In the genomic region with DNA sequence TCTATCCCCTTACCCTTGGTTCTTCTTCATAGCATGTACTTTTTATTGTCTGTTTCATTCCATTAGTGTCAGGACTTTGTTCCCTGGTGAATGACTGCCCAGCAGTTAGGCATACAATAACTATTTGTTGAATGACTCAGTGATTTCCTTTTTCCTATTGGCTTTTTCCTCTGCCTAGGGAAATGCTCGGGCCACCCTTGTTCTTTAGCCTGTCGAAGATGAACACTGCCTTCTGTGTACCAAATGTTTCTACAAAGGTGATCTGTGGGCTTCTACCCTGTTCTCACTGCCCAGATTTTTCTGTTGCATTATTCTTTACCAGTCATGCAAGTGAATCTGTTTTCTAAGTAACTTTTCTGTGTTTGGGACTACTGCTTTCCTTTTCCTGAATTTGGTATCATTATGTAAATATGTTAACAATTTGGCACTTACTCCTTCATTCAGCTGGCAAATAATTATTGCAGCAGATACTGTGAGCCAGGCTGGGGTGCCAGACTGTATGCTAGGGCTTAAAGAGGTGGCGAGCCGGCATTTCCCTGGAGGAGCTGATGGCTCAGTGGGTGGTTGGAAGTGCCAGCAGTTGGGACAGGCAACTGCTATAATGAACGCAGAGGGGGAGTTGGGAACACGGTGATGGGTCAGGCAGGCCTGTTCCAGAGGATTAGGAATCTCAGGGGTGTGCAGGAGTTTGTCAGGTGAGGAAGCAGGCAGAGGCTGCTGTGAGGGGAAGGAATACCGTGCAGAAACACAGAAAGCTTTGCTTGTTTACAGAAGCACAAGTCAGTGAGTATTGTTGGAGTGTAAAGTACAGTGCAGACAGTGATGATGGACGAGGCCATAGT, we compare ENCODE assay signal across 9 cellular contexts. TPM values are rescaled to one million over a fixed set of nuclear protein-coding genes. Genes with fewer than 3 reads are reported as not detected.
DNase-seq lines count a peak whose midpoint lies in the region; ATAC-seq and TF ChIP-seq lines count a peak whose summit lies in the region.
"Had no signal": no experiment of that assay in that cellular context is flagged by ENCODE, and none has a peak within 500 bp of the region (broad histone marks: within the 10 kb centered on the region; RNA-seq: fewer than 3 reads in every experiment).

No MANE protein-coding gene starts in this region.

- no peak for ATAC-seq in HG03457 (IDR thresholded peaks at IDR 0.05; ENCODE audit: unreplicated experiment)

- DNase-seq in activated T-cell treated with anti-CD3 and anti-CD28 coated beads, Interleukin-2, amount 50 U/mL, for 24 hours, result no peak
- DNase-seq in activated T-cell treated with anti-CD3 and anti-CD28 coated beads for 4 hours (no peak), mammary epithelial cell (peak; percentile 31), kidney tubule cell (ENCODE audit: low spot score) (peak; percentile 76), transverse colon (peak; percentile 38), GM20000 (ENCODE audit: low spot score) (no peak)
- no peak for DNase-seq in effector CD8-positive, alpha-beta T cell (lab: John Stamatoyannopoulos, UW)

- H3K4me3 ChIP-seq in mammary epithelial cell (replicated peaks in 1 of 3; ENCODE audit: insufficient read depth in 1 of 3, low read depth in 2 of 3, low read length in 3 of 3) (no peak overlapping the region), transverse colon (peak overlapping the region in 1 of 4 donors; percentile 12)

- CTCF ChIA-PET in mammary epithelial cell (lab: Charles Lee; ENCODE audit: low non-redundant PET), result no interaction called here

- H3K4me1 Mint-ChIP-seq in activated T-cell treated with anti-CD3 and anti-CD28 coated beads, Interleukin-2, amount 50 U/mL, for 24 hours (ENCODE audit: low read depth), result peaks cover 53% of the 10 kb centered on the region

- no peak for TF ChIP-seq POLR2A in transverse colon (IDR thresholded peaks at IDR 0.05)

- no peak overlapping the region for H2AFZ ChIP-seq in mammary epithelial cell (ENCODE audit: low read depth, low read length)

- intact Hi-C loops in mammary epithelial cell (cut with micrococcal nuclease) (no loop called here), transverse colon (cut with DNase I; ENCODE audit: low total_unique reads) (no loop called here)

- H3K27ac ChIP-seq in mammary epithelial cell (ENCODE audit: insufficient read depth, low read depth, low read length) (no peak overlapping the region), transverse colon (peak overlapping the region; percentile 56 to 81 (median 70))
- H3K27ac ChIP-seq: HL-60 had no signal

- TF ChIP-seq CTCF in mammary epithelial cell (conservative IDR thresholded peaks at IDR 0.05 in 1 of 2, IDR thresholded peaks at IDR 0.05 in 1 of 2; ENCODE audit: extremely low read depth in 1 of 2, insufficient read depth in 1 of 2, low read depth in 1 of 2, low read length in 2 of 2), result no peak
- no peak for TF ChIP-seq CTCF in transverse colon (IDR thresholded peaks at IDR 0.05)
- TF ChIP-seq CTCF in GM20000 (IDR thresholded peaks at IDR 0.05; ENCODE audit: extremely low read depth, missing control alignments), result no peak

- H3K27ac Mint-ChIP-seq in activated T-cell treated with anti-CD3 and anti-CD28 coated beads, Interleukin-2, amount 50 U/mL, for 24 hours, result peak overlapping the region; percentile 63

- H3K79me2 ChIP-seq in mammary epithelial cell (ENCODE audit: insufficient read depth, low read length), result peaks cover 91% of the 10 kb centered on the region

- dilution Hi-C loops in mammary epithelial cell (cut with HindIII; ENCODE audit: low sequenced_read_pairs), result no loop called here

- peaks cover 4% of the 10 kb centered on the region for H3K36me3 ChIP-seq in mammary epithelial cell (ENCODE audit: insufficient read depth, low read length)
- peaks cover 0 to 3% (median under 1%) of the 10 kb centered on the region in 4 donors for H3K36me3 ChIP-seq in transverse colon

- H3K27me3 ChIP-seq in mammary epithelial cell (ENCODE audit: insufficient read depth, low read length) (no peaks in the 10 kb centered on the region), transverse colon (no peaks in the 10 kb centered on the region)

- H3K9ac ChIP-seq in mammary epithelial cell (ENCODE audit: insufficient read depth, low read length), result no peak overlapping the region

- no peaks in the 10 kb centered on the region for H3K9me3 Mint-ChIP-seq in activated T-cell treated with anti-CD3 and anti-CD28 coated beads, Interleukin-2, amount 50 U/mL, for 24 hours

- H3K4me3 Mint-ChIP-seq in activated T-cell treated with anti-CD3 and anti-CD28 coated beads, Interleukin-2, amount 50 U/mL, for 24 hours, result no peak overlapping the region

- H3K4me1 ChIP-seq in mammary epithelial cell (ENCODE audit: insufficient read depth, low read length) (peaks cover 16% of the 10 kb centered on the region), transverse colon (peaks cover 11 to 63% (median 42%) of the 10 kb centered on the region in 4 donors)

- H3K36me3 Mint-ChIP-seq in activated T-cell treated with anti-CD3 and anti-CD28 coated beads, Interleukin-2, amount 50 U/mL, for 24 hours (ENCODE audit: low read depth), result peaks cover 13% of the 10 kb centered on the region

- 90% methylated on average over 8 of the region's 8 CpGs for WGBS in mammary epithelial cell (ENCODE audit: low coverage, missing lambda C conversion rate)
- 45 to 54% methylated on average over 3 to 8 of the region's 8 CpGs for WGBS in transverse colon (ENCODE audit: low coverage in 1 of 2), 2 donors

- peak overlapping the region; percentile 23 for H3K4me2 ChIP-seq in mammary epithelial cell (ENCODE audit: insufficient read depth, low read depth, low read length)

- H3K9me3 ChIP-seq in mammary epithelial cell (replicated peaks; ENCODE audit: insufficient read depth, low read length) (no peaks in the 10 kb centered on the region), transverse colon (no peaks in the 10 kb centered on the region)

- no peaks in the 10 kb centered on the region for H3K27me3 Mint-ChIP-seq in activated T-cell treated with anti-CD3 and anti-CD28 coated beads, Interleukin-2, amount 50 U/mL, for 24 hours

- H4K20me1 ChIP-seq in mammary epithelial cell (ENCODE audit: insufficient read depth, low read length), result no peaks in the 10 kb centered on the region

- no TSS peak for BruUV-seq in mammary epithelial cell (replicated peaks; lab: Mats Ljungman, UMichigan)

- TF ChIP-seq EP300 in transverse colon (IDR thresholded peaks at IDR 0.05; ENCODE audit: low read depth), result no peak

- in situ Hi-C loops in mammary epithelial cell (cut with MboI; ENCODE audit: low sequenced_read_pairs in 2 of 2), result no loop called here
- in situ Hi-C loops in transverse colon (cut with MboI; ENCODE audit: low pct_ligation_motif_present in 1 of 4, low pct_unique_long_range_greater_than_20kb in 1 of 4, low sequenced_read_pairs in 3 of 4), result no loop called here

RNA-seq across cellular contexts. Expression of a gene that starts 30.6 kb away (rescaled TPM):
- 10 to 100 TPM; 27.2 to 34.7 TPM for total RNA-seq in mammary epithelial cell
- 11.4 TPM for polyA plus RNA-seq in mammary epithelial cell
- 33.3 TPM for polyA minus RNA-seq in mammary epithelial cell
- 10 to 100 TPM; 75.0 to 95.9 (median 88.9) TPM for total RNA-seq in transverse colon

Comparison
In these comparisons a context has a peak if more than half of its experiments do, and no peak if none do; other contexts are left out.
1. DNase-seq: peak in mammary epithelial cell (single experiment), kidney tubule cell (single experiment) and transverse colon (single experiment); none in activated T-cell treated with anti-CD3 and anti-CD28 coated beads, Interleukin-2, amount 50 U/mL, for 24 hours (single experiment), activated T-cell treated with anti-CD3 and anti-CD28 coated beads for 4 hours (single experiment), GM20000 (single experiment) and effector CD8-positive, alpha-beta T cell (single experiment).